Comparison of ENCODE assay signal across 14 cellular contexts in genomic region chr6:35238843-35239289, GRCh38. TPM values are rescaled to one million over a fixed set of nuclear protein-coding genes. Genes with fewer than 3 reads are reported as not detected.
DNase-seq lines count a peak whose midpoint lies in the region; ATAC-seq and TF ChIP-seq lines count a peak whose summit lies in the region.
"Had no signal": no experiment of that assay in that cellular context is flagged by ENCODE, and none has a peak within 500 bp of the region (broad histone marks: within the 10 kb centered on the region; RNA-seq: fewer than 3 reads in every experiment).

No MANE protein-coding gene starts in this region.

- no peak for TF ChIP-seq POLR2A in prostate gland (IDR thresholded peaks at IDR 0.05)

- H3K18ac ChIP-seq in mesendoderm (ENCODE audit: low read length) = no peak overlapping the region

- no peak overlapping the region for H2BK120ac ChIP-seq in mesendoderm (ENCODE audit: low read depth, low read length)

- H2BK15ac ChIP-seq in mesendoderm (replicated peaks; ENCODE audit: low read depth) = no peak overlapping the region

- H3K79me2 ChIP-seq in mesendoderm (ENCODE audit: control insufficient read depth, insufficient read depth, low read length) = no peaks in the 10 kb centered on the region

- no peak overlapping the region for H4K8ac ChIP-seq in mesendoderm (ENCODE audit: low read depth, low read length)

- no peaks in the 10 kb centered on the region for H3K79me1 ChIP-seq in mesendoderm (ENCODE audit: low read length)

- TF ChIP-seq CTCF in fibroblast of pulmonary artery (IDR thresholded peaks at IDR 0.05; ENCODE audit: low read length, missing control alignments) (no peak), foreskin keratinocyte (conservative IDR thresholded peaks at IDR 0.05) (no peak), prostate gland (IDR thresholded peaks at IDR 0.05) (no peak)

- ATAC-seq in aorta (ENCODE audit: low FRiP score) (peak; percentile 82), foreskin keratinocyte (no peak)

- no peak overlapping the region for H3K23ac ChIP-seq in mesendoderm (ENCODE audit: low read length)

- peak; percentile 21 for DNase-seq in activated effector memory CD4-positive, alpha-beta T cell treated with anti-CD3 and anti-CD28 coated beads, Interleukin-2, amount 50 U/mL, for 16 hours
- no peak for DNase-seq in activated effector memory CD4-positive, alpha-beta T cell treated with Interleukin-2 at 50 U/mL for 16 hours
- peak; percentile 84 for DNase-seq in fibroblast of pulmonary artery (ENCODE audit: low read depth)
- peak; percentile 95 for DNase-seq in mesendoderm
- DNase-seq in aorta = peak; percentile 87 to 91
- no peak for DNase-seq in DMS 273 treated with DMSO at 0.1 percent for 48 hours (lab: John Stamatoyannopoulos, UW)
- DNase-seq in foreskin keratinocyte = no peak
- no peak for DNase-seq in prostate gland (ENCODE audit: low spot score)
- DNase-seq: ACHN; activated CD4-positive, CD25-positive, alpha-beta regulatory T cell; activated T-cell treated with anti-CD3 and anti-CD28 coated beads for 4 hours; adrenal gland; NCI-H2029; NK-92 treated with Interleukin-12 subunit alpha and Interleukin-12 subunit beta, amount 100 ng/mL, for 24 hours had no signal

- intact Hi-C loops in aorta (cut with DNase I) (loop anchor here in 1 of 2 donors (2.0 kb wide), 1 partner anchor 22 kb away; no protein-coding TSS in a partner anchor), prostate gland (cut with DNase I) (no loop called here)

- H3K27me3 ChIP-seq in mesendoderm (ENCODE audit: insufficient read depth, low read length, poor library complexity) (no peaks in the 10 kb centered on the region), aorta (ENCODE audit: control insufficient read depth in 1 of 2, insufficient read depth in 2 of 2, low read length in 1 of 2) (no peaks in the 10 kb centered on the region), foreskin keratinocyte (no peaks in the 10 kb centered on the region), prostate gland (replicated peaks; ENCODE audit: insufficient read depth) (no peaks in the 10 kb centered on the region)
- H3K27me3 ChIP-seq: adrenal gland had no signal

- H3K4me1 ChIP-seq in mesendoderm (ENCODE audit: control insufficient read depth, low read depth, low read length) = peaks cover 25% of the 10 kb centered on the region
- peaks cover 0 to 8% of the 10 kb centered on the region in 2 donors for H3K4me1 ChIP-seq in aorta (ENCODE audit: control insufficient read depth in 1 of 2, insufficient read depth in 2 of 2, low read length in 2 of 2)
- H3K4me1 ChIP-seq in foreskin keratinocyte = no peaks in the 10 kb centered on the region
- peaks cover 4% of the 10 kb centered on the region for H3K4me1 ChIP-seq in prostate gland (replicated peaks)
- H3K4me1 ChIP-seq: adrenal gland had no signal

- H3K9ac ChIP-seq in mesendoderm (ENCODE audit: low read length) = no peak overlapping the region

- no peak overlapping the region for H3K4me3 ChIP-seq in fibroblast of pulmonary artery (replicated peaks; ENCODE audit: low read depth, low read length)
- no peak overlapping the region for H3K4me3 ChIP-seq in mesendoderm (ENCODE audit: low read length)
- no peak overlapping the region for H3K4me3 ChIP-seq in aorta (ENCODE audit: low read length in 2 of 2)
- H3K4me3 ChIP-seq in prostate gland = no peak overlapping the region
- H3K4me3 ChIP-seq: adrenal gland had no signal

- H2BK5ac ChIP-seq in mesendoderm (ENCODE audit: low read length) = no peak overlapping the region

- H2AK5ac ChIP-seq in mesendoderm (ENCODE audit: low read length) = no peak overlapping the region

- H3K4me2 ChIP-seq in mesendoderm (ENCODE audit: low read length) = no peak overlapping the region

- H3K9me3 ChIP-seq in aorta (ENCODE audit: control insufficient read depth, low read length) (no peaks in the 10 kb centered on the region), prostate gland (no peaks in the 10 kb centered on the region)
- H3K9me3 ChIP-seq: adrenal gland had no signal

- H3K4ac ChIP-seq in mesendoderm (ENCODE audit: low read depth, low read length) = no peak overlapping the region

- H3K27ac ChIP-seq in mesendoderm (ENCODE audit: low read depth, low read length) (peak overlapping the region; percentile 7), aorta (ENCODE audit: low read depth in 1 of 2, low read length in 2 of 2) (peak overlapping the region; percentile 53 to 81), foreskin keratinocyte (no peak overlapping the region), prostate gland (no peak overlapping the region)

- H3K56ac ChIP-seq in mesendoderm (ENCODE audit: low read length) = no peak overlapping the region

- no CpG with 5 or more reads among the region's 3 CpGs for WGBS in mesendoderm (ENCODE audit: extremely low coverage, insufficient coverage, low lambda C conversion rate)
- WGBS in aorta, 2 donors = 4 to 6% methylated on average over 3 of the region's 3 CpGs
- WGBS in prostate gland = 53% methylated on average over 3 of the region's 3 CpGs

- H4K5ac ChIP-seq in mesendoderm (ENCODE audit: low read length) = no peak overlapping the region

- H3K36me3 ChIP-seq in mesendoderm (ENCODE audit: control insufficient read depth, insufficient read depth, low read length) (no peaks in the 10 kb centered on the region), aorta (ENCODE audit: control insufficient read depth in 1 of 2, insufficient read depth in 2 of 2, low read length in 1 of 2) (no peaks in the 10 kb centered on the region), prostate gland (no peaks in the 10 kb centered on the region)

RNA-seq across cellular contexts. Expression of gene ZNF76, which starts 20.7 kb away (rescaled TPM):
- 7.4 TPM for polyA plus RNA-seq in mesendoderm (2013, experiment 1 of 2)
- 7.5 TPM for polyA plus RNA-seq in mesendoderm (2013, experiment 2 of 2)
- total RNA-seq in aorta = 10 to 100 TPM; 26.6 to 46.4 TPM
- 10 to 100 TPM; 10.6 to 51.8 TPM for polyA plus RNA-seq in aorta
- total RNA-seq in foreskin keratinocyte = 10.2 and 11.9 TPM in 2 replicates
- 9.2 and 9.3 TPM in 2 replicates for polyA plus RNA-seq in foreskin keratinocyte
- 10 to 100 TPM; 39.5 to 75.5 TPM for total RNA-seq in prostate gland

RNA-seq across cellular contexts. Expression of gene SCUBE3, which starts 25.1 kb away (rescaled TPM):
- 0.60 TPM for polyA plus RNA-seq in mesendoderm (2013, experiment 1 of 2)
- polyA plus RNA-seq in mesendoderm (2013, experiment 2 of 2) = 0.53 TPM
- total RNA-seq in aorta (10 to 100 TPM; 57.6 to 63.6 TPM), foreskin keratinocyte (0.03 TPM in 1 of 2 replicates, not detected in the other), prostate gland (1 to 10 TPM; 2.0 to 3.4 TPM)
- polyA plus RNA-seq in aorta (10 to 100 TPM in 1 of 2 donors, 1 to 10 TPM in 1; 9.1 to 50.9 TPM), foreskin keratinocyte (under 0.01 and 0.01 TPM in 2 replicates)

RNA-seq across cellular contexts. Expression of gene DEF6, which starts 58.8 kb away (rescaled TPM):
- polyA plus RNA-seq in mesendoderm (2013, experiment 1 of 2) = 3.8 TPM
- 3.3 TPM for polyA plus RNA-seq in mesendoderm (2013, experiment 2 of 2)
- total RNA-seq in aorta = 10 to 100 TPM in 1 of 2 donors, 1 to 10 TPM in 1; 9.9 to 13.0 TPM
- 1 to 10 TPM; 1.5 to 2.8 TPM for polyA plus RNA-seq in aorta
- total RNA-seq in foreskin keratinocyte = 25.6 and 28.7 TPM in 2 replicates
- 26.2 and 26.4 TPM in 2 replicates for polyA plus RNA-seq in foreskin keratinocyte
- total RNA-seq in prostate gland = 10 to 100 TPM; 20.2 to 33.4 TPM

Comparison
In these comparisons a context has a peak if more than half of its experiments do, and no peak if none do; other contexts are left out.
1. DNase-seq: peak in activated effector memory CD4-positive, alpha-beta T cell treated with anti-CD3 and anti-CD28 coated beads, Interleukin-2, amount 50 U/mL, for 16 hours (single experiment), fibroblast of pulmonary artery (single experiment), mesendoderm (single experiment) and aorta (2 of 2); none in activated effector memory CD4-positive, alpha-beta T cell treated with Interleukin-2 at 50 U/mL for 16 hours (single experiment), DMS 273 treated with DMSO at 0.1 percent for 48 hours (single experiment), foreskin keratinocyte (0 of 2) and prostate gland (single experiment).
2. H3K27ac ChIP-seq: peak in mesendoderm (single experiment) and aorta (2 of 2); none in foreskin keratinocyte (single experiment) and prostate gland (0 of 2).
3. RNA of gene SCUBE3, which starts 25.1 kb away (total RNA-seq): 57.6 to 63.6 TPM in aorta; 2.0 to 3.4 TPM in prostate gland and 0.03 TPM in foreskin keratinocyte; every median in the first group is over 10 times any median in the second.